8 cellular contexts compared by ENCODE assay signal in the genomic region with DNA sequence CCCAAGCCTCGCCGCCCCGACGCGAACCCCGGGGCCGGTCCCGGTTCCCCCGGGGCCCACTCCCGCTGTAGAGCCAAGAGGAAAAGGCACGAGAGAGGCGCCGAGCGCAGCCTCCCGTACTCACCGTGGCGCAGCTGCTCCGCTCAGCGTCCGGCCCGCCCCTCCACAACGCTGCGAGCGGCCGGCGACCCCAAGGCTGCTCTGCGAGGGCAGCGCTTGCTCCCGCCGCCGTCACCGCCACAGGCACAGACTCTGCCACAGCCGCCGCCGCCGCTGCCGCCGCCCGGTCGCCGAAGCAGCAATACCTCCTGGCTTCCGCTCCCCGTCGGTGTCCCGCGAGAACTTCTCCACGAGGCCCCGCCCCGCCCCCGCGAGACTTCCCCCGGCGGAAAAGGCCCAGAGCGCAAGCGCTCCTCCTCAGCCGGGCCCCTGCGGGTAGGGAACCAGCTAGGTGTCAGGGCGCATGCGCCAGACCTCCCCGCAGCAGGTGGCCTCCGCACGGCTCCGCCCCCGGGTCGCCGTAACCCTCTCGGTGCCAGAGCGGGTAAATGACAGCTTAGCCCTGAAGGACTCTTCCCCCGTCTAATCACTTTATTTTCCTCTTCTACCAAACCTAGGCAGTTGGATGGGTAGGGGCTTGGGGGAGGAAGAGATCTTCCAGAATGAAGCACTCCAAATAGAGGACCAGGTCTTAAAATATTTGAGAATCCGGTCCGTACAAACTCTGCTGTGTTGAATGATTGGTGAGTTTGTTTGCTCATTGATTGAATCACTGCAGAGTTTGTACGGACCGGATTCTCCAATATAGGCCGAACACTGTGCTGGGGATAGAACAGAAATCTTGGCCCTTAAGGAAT. TPM values are rescaled to one million over a fixed set of nuclear protein-coding genes. Genes with fewer than 3 reads are reported as not detected.
DNase-seq lines count a peak whose midpoint lies in the region; ATAC-seq, FAIRE-seq and TF ChIP-seq lines count a peak whose summit lies in the region.

A gene (minus strand): TSS at position 314 of the 857 bp plus-strand sequence. CDS start 12,050 bp downstream, outside the sequence.

- peak; percentile 81 for FAIRE-seq in HTR-8/SVneo (lab: Jason Lieb, UNC)

- no peak for TF ChIP-seq CTCF in CD8-positive, alpha-beta T cell (IDR thresholded peaks at IDR 0.05)

- CTCF ChIA-PET in CD8-positive, alpha-beta T cell (lab: Charles Lee): interaction anchor here (0.6 to 15.8 kb wide), 9 partner anchors 22 to 204 kb away, joined by 3 to 208 read pairs (median 4); a partner anchor contains a TSS

- peak within 1 kb of the TSS; percentile 58 for H3K4me3 ChIP-seq in CD8-positive, alpha-beta T cell (ENCODE audit: low read depth, low read length)
- H3K4me3 ChIP-seq in effector memory CD4-positive, alpha-beta T cell (ENCODE audit: insufficient read depth, low read depth, low read length, poor library complexity, severe bottlenecking): peak within 1 kb of the TSS; percentile 98

- POLR2A ChIA-PET in CD8-positive, alpha-beta T cell (lab: Charles Lee): interaction anchor here (0.8 to 2.2 kb wide), 13 partner anchors 9 to 144 kb away, joined by 3 to 18 read pairs (median 4); a partner anchor contains a TSS

- peak within 1 kb of the TSS; percentile 95 for H3K27ac Mint-ChIP-seq in CD8-positive, alpha-beta T cell

- H3K4me1 Mint-ChIP-seq in CD8-positive, alpha-beta T cell (ENCODE audit: low read depth): peaks cover 47% of the 10 kb centered on the region

- H3K36me3 Mint-ChIP-seq in CD8-positive, alpha-beta T cell: peaks cover 15% of the 10 kb centered on the region

- no peaks in the 10 kb centered on the region for H3K27me3 ChIP-seq in CD8-positive, alpha-beta T cell (ENCODE audit: insufficient read depth, low read length)
- no peaks in the 10 kb centered on the region for H3K27me3 ChIP-seq in effector memory CD4-positive, alpha-beta T cell (replicated peaks; ENCODE audit: control insufficient read depth, insufficient read depth, low read length, poor library complexity, severe bottlenecking)

- peaks cover 37% of the 10 kb centered on the region for H3K4me1 ChIP-seq in CD8-positive, alpha-beta T cell (ENCODE audit: insufficient read depth, low read length)
- H3K4me1 ChIP-seq in effector memory CD4-positive, alpha-beta T cell (ENCODE audit: control insufficient read depth, insufficient read depth, low read length, poor library complexity, severe bottlenecking): peaks cover 33% of the 10 kb centered on the region

- ATAC-seq in CD8-positive, alpha-beta T cell: peak; percentile 83
- peak; percentile 77 for ATAC-seq in GM21360 (IDR thresholded peaks at IDR 0.05; ENCODE audit: unreplicated experiment)

- intact Hi-C loops in CD8-positive, alpha-beta T cell (cut with DNase I, micrococcal nuclease): loop anchor here (1.0 to 10.0 kb wide), 11 partner anchors 51 to 531 kb away; a partner anchor contains a TSS

- no peaks in the 10 kb centered on the region for H3K36me3 ChIP-seq in CD8-positive, alpha-beta T cell (ENCODE audit: insufficient read depth, low read length)
- no peaks in the 10 kb centered on the region for H3K36me3 ChIP-seq in effector memory CD4-positive, alpha-beta T cell (ENCODE audit: control insufficient read depth, insufficient read depth, low read length)

- peak; percentile 99 to 100 (median 100) for DNase-seq in CD8-positive, alpha-beta T cell
- DNase-seq in HTR-8/SVneo (ENCODE audit: insufficient read length, low spot score) (peak; percentile 100), NOMO-1 treated with DMSO at 0.1 percent for 48 hours (lab: John Stamatoyannopoulos, UW; ENCODE audit: unreplicated experiment) (peak; percentile 97), medulla oblongata (ENCODE audit: extremely low spot score) (peak; percentile 98)
- DNase-seq in activated CD8-positive, alpha-beta memory T cell treated with anti-CD3 and anti-CD28 coated beads for 4 hours (ENCODE audit: low read depth in 2 of 2): peak; percentile 99 to 100
- peak; percentile 99 to 100 (median 99) for DNase-seq in effector memory CD4-positive, alpha-beta T cell
- peak; percentile 99 to 100 (median 100) for DNase-seq in stimulated activated CD4-positive, alpha-beta T cell treated with anti-CD3 and anti-CD28 coated beads, TNF-alpha, amount 100 ng/mL, for 48 hours (ENCODE audit: low read depth in 3 of 3)

- H3K9me3 Mint-ChIP-seq in CD8-positive, alpha-beta T cell: no peaks in the 10 kb centered on the region

- no peaks in the 10 kb centered on the region for H3K27me3 Mint-ChIP-seq in CD8-positive, alpha-beta T cell (ENCODE audit: low read depth)

- no peaks in the 10 kb centered on the region for H3K9me3 ChIP-seq in CD8-positive, alpha-beta T cell (ENCODE audit: low read length)
- H3K9me3 ChIP-seq in effector memory CD4-positive, alpha-beta T cell (ENCODE audit: control insufficient read depth, low read length): no peaks in the 10 kb centered on the region

- H3K4me3 Mint-ChIP-seq in CD8-positive, alpha-beta T cell: peak within 1 kb of the TSS; percentile 98

- H3K27ac ChIP-seq in CD8-positive, alpha-beta T cell (ENCODE audit: low read depth, low read length): peak within 1 kb of the TSS; percentile 77
- H3K27ac ChIP-seq in effector memory CD4-positive, alpha-beta T cell (ENCODE audit: insufficient read depth, low read length, poor library complexity, severe bottlenecking): peak within 1 kb of the TSS; percentile 84

RNA-seq across cellular contexts. Expression of the gene that starts here (rescaled TPM):
- total RNA-seq in CD8-positive, alpha-beta T cell: 10 to 100 TPM; 96.2 to 99.4 TPM

Comparison
In these comparisons a context has a peak if more than half of its experiments do, and no peak if none do; other contexts are left out.
1. Peak in every context shown above with its lines: DNase-seq, ATAC-seq, H3K4me3 ChIP-seq and H3K27ac ChIP-seq.